14 cellular contexts compared by ENCODE assay signal in the genomic region with DNA sequence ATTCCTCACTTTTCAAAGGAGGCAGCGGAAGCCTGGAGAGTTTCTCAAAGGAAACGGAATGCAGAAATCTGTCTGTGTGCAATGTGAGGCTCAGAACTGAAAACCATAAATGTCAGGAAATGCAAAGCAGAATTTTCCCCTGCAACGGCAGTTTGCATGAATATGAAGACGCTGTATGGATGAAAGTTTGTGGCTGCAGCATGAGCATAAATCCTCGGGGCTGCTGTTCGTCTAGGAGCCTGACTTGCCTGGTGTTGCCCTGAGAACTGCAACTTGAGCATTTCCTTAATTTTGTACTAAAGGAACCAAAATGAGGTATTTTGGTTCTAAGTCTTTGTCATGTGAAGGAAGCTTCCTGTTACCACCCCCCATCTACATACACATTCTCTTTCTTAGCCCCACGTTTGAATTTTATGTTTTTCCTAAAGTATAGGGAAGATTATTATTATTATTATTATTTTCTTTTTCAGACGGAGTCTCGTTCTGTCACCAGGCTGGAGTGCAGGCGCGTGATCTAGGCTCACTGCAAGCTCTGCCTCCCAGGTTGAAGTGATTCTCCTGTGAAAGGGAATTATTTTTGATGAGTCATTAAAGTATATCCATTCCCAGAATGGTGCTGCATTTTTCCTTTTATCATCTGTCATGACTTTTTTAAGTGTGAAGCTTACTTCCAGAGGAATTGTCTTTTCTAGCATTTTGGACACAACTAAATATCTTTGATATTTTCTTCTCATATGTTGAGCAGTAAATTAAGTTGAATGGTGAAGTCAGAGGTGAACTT. TPM values are rescaled to one million over a fixed set of nuclear protein-coding genes. Genes with fewer than 3 reads are reported as not detected.
DNase-seq lines count a peak whose midpoint lies in the region; ATAC-seq, FAIRE-seq and TF ChIP-seq lines count a peak whose summit lies in the region.
"Had no signal": no experiment of that assay in that cellular context is flagged by ENCODE, and none has a peak within 500 bp of the region (broad histone marks: within the 10 kb centered on the region; RNA-seq: fewer than 3 reads in every experiment).

No MANE protein-coding gene starts in this region.

- no peak for TF ChIP-seq POLR2A in GM12878 (IDR thresholded peaks at IDR 0.05; ENCODE audit: low read depth, low read length)

- H3K27ac ChIP-seq in GM12878 (ENCODE audit: control insufficient read depth, insufficient read depth) = peak overlapping the region; percentile 17
- no peak overlapping the region for H3K27ac ChIP-seq in naive thymus-derived CD4-positive, alpha-beta T cell (ENCODE audit: low read depth, low read length)
- H3K27ac ChIP-seq: esophagus squamous epithelium had no signal

- H3K4me3 Mint-ChIP-seq in osteocyte (ENCODE audit: unreplicated experiment) = no peak overlapping the region
- H3K4me3 Mint-ChIP-seq in naive thymus-derived CD4-positive, alpha-beta T cell = no peak overlapping the region
- H3K4me3 Mint-ChIP-seq in activated naive CD8-positive, alpha-beta T cell treated with anti-CD3 and anti-CD28 coated beads, Interleukin-2, amount 50 U/mL, for 24 hours = no peak overlapping the region
- H3K4me3 Mint-ChIP-seq: activated T-cell treated with anti-CD3 and anti-CD28 coated beads, Interleukin-2, amount 50 U/mL, for 4 hours had no signal

- SMC1A ChIA-PET in GM12878 (lab: Charles Lee; ENCODE audit: uncharacterized antibody, unreplicated experiment) = interaction anchor here (0.8 kb wide), 2 partner anchors 9 to 32 kb away, joined by 3 to 4 read pairs; no protein-coding TSS in a partner anchor

- H3K4me1 Mint-ChIP-seq in osteocyte (ENCODE audit: unreplicated experiment) = peaks cover 48% of the 10 kb centered on the region
- H3K4me1 Mint-ChIP-seq in naive thymus-derived CD4-positive, alpha-beta T cell = peaks cover 3 to 35% (median 14%) of the 10 kb centered on the region in 7 donors
- peaks cover 22% of the 10 kb centered on the region for H3K4me1 Mint-ChIP-seq in activated naive CD8-positive, alpha-beta T cell treated with anti-CD3 and anti-CD28 coated beads, Interleukin-2, amount 50 U/mL, for 24 hours

- H3K27me3 ChIP-seq in GM12878 (replicated peaks in 1 of 2; ENCODE audit: control insufficient read depth in 2 of 2, insufficient read depth in 2 of 2, low read length in 1 of 2) = no peaks in the 10 kb centered on the region
- no peaks in the 10 kb centered on the region for H3K27me3 ChIP-seq in naive thymus-derived CD4-positive, alpha-beta T cell (ENCODE audit: control insufficient read depth in 2 of 2, insufficient read depth in 2 of 2, low read length in 2 of 2)
- H3K27me3 ChIP-seq: esophagus squamous epithelium had no signal

- H3K79me2 ChIP-seq in GM12878 (ENCODE audit: control insufficient read depth, insufficient read depth, low read length) = peaks cover 1% of the 10 kb centered on the region; the same call in 1 of the 2 replicates

- no peaks in the 10 kb centered on the region for H3K9me3 Mint-ChIP-seq in osteocyte (ENCODE audit: unreplicated experiment)
- no peaks in the 10 kb centered on the region for H3K9me3 Mint-ChIP-seq in naive thymus-derived CD4-positive, alpha-beta T cell
- H3K9me3 Mint-ChIP-seq in activated naive CD8-positive, alpha-beta T cell treated with anti-CD3 and anti-CD28 coated beads, Interleukin-2, amount 50 U/mL, for 24 hours = no peaks in the 10 kb centered on the region
- H3K9me3 Mint-ChIP-seq: activated T-cell treated with anti-CD3 and anti-CD28 coated beads, Interleukin-2, amount 50 U/mL, for 4 hours had no signal

- no peak for TF ChIP-seq RAD21 in GM12878 (IDR thresholded peaks at IDR 0.05; ENCODE audit: insufficient read depth, low read depth, low read length)

- no peaks in the 10 kb centered on the region for H3K27me3 Mint-ChIP-seq in osteocyte (ENCODE audit: unreplicated experiment)
- no peaks in the 10 kb centered on the region for H3K27me3 Mint-ChIP-seq in naive thymus-derived CD4-positive, alpha-beta T cell
- no peaks in the 10 kb centered on the region for H3K27me3 Mint-ChIP-seq in activated naive CD8-positive, alpha-beta T cell treated with anti-CD3 and anti-CD28 coated beads, Interleukin-2, amount 50 U/mL, for 24 hours

- intact Hi-C loops in GM12878 (cut with micrococcal nuclease; ENCODE audit: unreplicated experiment) = loop anchor here (10.0 kb wide), 1 partner anchor 556 kb away; a partner anchor contains a TSS
- intact Hi-C loops in naive thymus-derived CD4-positive, alpha-beta T cell (cut with micrococcal nuclease) = loop anchor here in 1 of 2 donors (10.0 kb wide), 1 partner anchor 556 kb away; a partner anchor contains a TSS

- H3K36me3 ChIP-seq in GM12878 (ENCODE audit: control insufficient read depth in 2 of 2, insufficient read depth in 2 of 2, low read length in 1 of 2) = peaks cover 0 to 4% of the 10 kb centered on the region in 2 experiments; a peak in 3 of 4 replicates
- H3K36me3 ChIP-seq in naive thymus-derived CD4-positive, alpha-beta T cell (ENCODE audit: control insufficient read depth in 2 of 3, insufficient read depth in 3 of 3, low read length in 3 of 3) = no peaks in the 10 kb centered on the region
- H3K36me3 ChIP-seq: esophagus squamous epithelium had no signal

- FAIRE-seq in GM12878 (lab: Jason Lieb, UNC) = no peak
- FAIRE-seq: bronchial epithelial cell had no signal

- H3K4me1 ChIP-seq in GM12878 (ENCODE audit: control insufficient read depth, insufficient read depth, low read length) = peaks cover 42% of the 10 kb centered on the region
- H3K4me1 ChIP-seq in naive thymus-derived CD4-positive, alpha-beta T cell (ENCODE audit: control insufficient read depth in 2 of 2, insufficient read depth in 2 of 2, low read length in 2 of 2) = peaks cover 0 to 9% of the 10 kb centered on the region in 2 donors

- WGBS in GM12878 (ENCODE audit: insufficient coverage, insufficient replicate concordance, low lambda C conversion rate, missing lambda C conversion rate) = 39% methylated on average over 11 of the region's 11 CpGs

- RAD21 ChIA-PET in GM12878 (lab: Charles Lee; ENCODE audit: unreplicated experiment) = no interaction called here

- H3K9ac ChIP-seq in GM12878 (ENCODE audit: control insufficient read depth, insufficient read depth, low read length) = no peak overlapping the region

- TF ChIP-seq CTCF in GM12878 (IDR thresholded peaks at IDR 0.05 in 2 of 3, conservative IDR thresholded peaks at IDR 0.05 in 1 of 3; ENCODE audit: control insufficient read depth in 2 of 3, extremely low read depth in 1 of 3, insufficient read depth in 1 of 3, low read depth in 3 of 3, low read length in 3 of 3) (no peak), osteocyte (IDR thresholded peaks at IDR 0.05) (no peak)

- DNase-seq in GM12878 (ENCODE audit: low read depth, low spot score) = peak; percentile 40
- no peak for DNase-seq in osteocyte (ENCODE audit: extremely low spot score, unreplicated experiment)
- no peak for DNase-seq in naive thymus-derived CD4-positive, alpha-beta T cell
- no peak for DNase-seq in activated naive CD8-positive, alpha-beta T cell treated with anti-CD3 and anti-CD28 coated beads, Interleukin-2, amount 50 U/mL, for 24 hours
- DNase-seq in SK-N-DZ (ENCODE audit: low spot score) = no peak
- DNase-seq: activated T-cell treated with anti-CD3 and anti-CD28 coated beads, Interleukin-2, amount 50 U/mL, for 4 hours; esophagus squamous epithelium; H7; islet precursor cell; stimulated activated CD8-positive, alpha-beta memory T cell treated with anti-CD3 and anti-CD28 coated beads, Interleukin-4, amount 100 ng/mL, for 48 hours had no signal

- peak overlapping the region; percentile 67 for H3K27ac Mint-ChIP-seq in osteocyte (ENCODE audit: unreplicated experiment)
- peak overlapping the region in 1 of 9 donors; percentile 55 for H3K27ac Mint-ChIP-seq in naive thymus-derived CD4-positive, alpha-beta T cell
- no peak overlapping the region for H3K27ac Mint-ChIP-seq in activated naive CD8-positive, alpha-beta T cell treated with anti-CD3 and anti-CD28 coated beads, Interleukin-2, amount 50 U/mL, for 24 hours

- no peak for TF ChIP-seq EP300 in GM12878 (IDR thresholded peaks at IDR 0.05; ENCODE audit: borderline replicate concordance in 1 of 2, control insufficient read depth in 1 of 2, low read depth in 2 of 2, low read length in 2 of 2)

- ATAC-seq in GM18909 (IDR thresholded peaks at IDR 0.05; ENCODE audit: poor library complexity, unreplicated experiment) (peak; percentile 31), HG02884 (IDR thresholded peaks at IDR 0.05; ENCODE audit: unreplicated experiment) (peak; percentile 35), GM12878 (peak; percentile 22), GM18520 (IDR thresholded peaks at IDR 0.05; ENCODE audit: unreplicated experiment) (no peak)
- no peak for ATAC-seq in naive thymus-derived CD4-positive, alpha-beta T cell
- no peak for ATAC-seq in activated naive CD8-positive, alpha-beta T cell treated with anti-CD3 and anti-CD28 coated beads, Interleukin-2, amount 50 U/mL, for 24 hours
- ATAC-seq: activated T-cell treated with anti-CD3 and anti-CD28 coated beads, Interleukin-2, amount 50 U/mL, for 4 hours had no signal

- no peaks in the 10 kb centered on the region for H3K9me3 ChIP-seq in GM12878 (replicated peaks; ENCODE audit: control insufficient read depth, insufficient read depth, low read length)
- no peaks in the 10 kb centered on the region for H3K9me3 ChIP-seq in naive thymus-derived CD4-positive, alpha-beta T cell (ENCODE audit: control insufficient read depth in 2 of 3, low read length in 3 of 3)
- H3K9me3 ChIP-seq: esophagus squamous epithelium had no signal

- CTCF ChIA-PET in GM12878 (lab: Yijun Ruan, JAX) = interaction anchor here (1.0 to 16.6 kb wide), 3 partner anchors 11 to 426 kb away, joined by 3 to 369 read pairs (median 3); no protein-coding TSS in a partner anchor
- CTCF ChIA-PET in naive thymus-derived CD4-positive, alpha-beta T cell (lab: Charles Lee) = no interaction called here

- peaks cover 15% of the 10 kb centered on the region for H3K36me3 Mint-ChIP-seq in osteocyte (ENCODE audit: unreplicated experiment)
- H3K36me3 Mint-ChIP-seq in naive thymus-derived CD4-positive, alpha-beta T cell = peaks cover 0 to 10% (median 4%) of the 10 kb centered on the region in 5 donors
- H3K36me3 Mint-ChIP-seq in activated naive CD8-positive, alpha-beta T cell treated with anti-CD3 and anti-CD28 coated beads, Interleukin-2, amount 50 U/mL, for 24 hours (ENCODE audit: low read depth) = peaks cover 59% of the 10 kb centered on the region

- H3K4me2 ChIP-seq in GM12878 (ENCODE audit: control insufficient read depth, insufficient read depth) = peak overlapping the region; percentile 45

- no peaks in the 10 kb centered on the region for H4K20me1 ChIP-seq in GM12878 (ENCODE audit: control insufficient read depth, insufficient read depth)

- POLR2A ChIA-PET in GM12878 (lab: Charles Lee) = no interaction called here
- POLR2A ChIA-PET in naive thymus-derived CD4-positive, alpha-beta T cell (lab: Charles Lee) = no interaction called here

- no peak overlapping the region for H3K4me3 ChIP-seq in GM12878
- no peak overlapping the region for H3K4me3 ChIP-seq in naive thymus-derived CD4-positive, alpha-beta T cell (ENCODE audit: low read length)
- H3K4me3 ChIP-seq: esophagus squamous epithelium had no signal

- H2AFZ ChIP-seq in GM12878 (ENCODE audit: control insufficient read depth, low read depth, low read length) = no peak overlapping the region

- in situ Hi-C loops in GM12878 (cut with MboI) = no loop called here

- BruUV-seq in GM12878 (replicated peaks; lab: Mats Ljungman, UMichigan) = no TSS peak

RNA-seq across cellular contexts. Expression of a gene that starts 33.1 kb away (rescaled TPM):
- total RNA-seq in GM12878 (2013; cell fraction: nucleolus; rRNA removed) = 80.7 and 85.3 TPM in 2 replicates
- total RNA-seq in GM12878 (2014; rRNA removed) (23.0 and 24.3 TPM in 2 replicates), GM12878 (2014; rRNA removed; fragmentation: Illumina TruSeq; extraction: Trizol) (30.9 and 32.3 TPM in 2 replicates), GM12878 (2021) (69.1 and 75.5 TPM in 2 replicates), osteocyte (63.2 and 67.0 TPM in 2 replicates)
- polyA plus RNA-seq in GM12878 (2011; ENCODE audit: low read depth) = 22.1 TPM
- polyA plus RNA-seq in GM12878 (2011; rRNA removed) (48.1 and 62.7 TPM in 2 replicates), GM12878 (2014; fragmentation: Illumina TruSeq; extraction: Trizol) (39.0 and 39.5 TPM in 2 replicates), GM12878 (2014; fragmentation: Nextera tagmentation; extraction: Ambion mirVana) (10 to 100 TPM; 15.6 to 21.8 TPM), GM12878 (2014; rRNA removed) (25.2 and 27.8 TPM in 2 replicates), GM12878 (2016; fragmentation: Nextera tagmentation; extraction: Ambion mirVana) (10 to 100 TPM; 11.7 to 46.7 TPM)
- polyA plus RNA-seq in GM12878 (2011; cell fraction: cytosol; rRNA removed) = 30.8 and 36.2 TPM in 2 replicates
- 32.6 and 39.7 TPM in 2 replicates for polyA plus RNA-seq in GM12878 (2011; cell fraction: nucleus; rRNA removed)
- polyA plus RNA-seq in GM12878 (2012) = 27.5 and 36.5 TPM in 2 replicates
- 46.3 and 55.4 TPM in 2 replicates for polyA minus RNA-seq in GM12878 (2011; rRNA and poly(A)+ RNA removed)
- 14.4 and 20.5 TPM in 2 replicates for polyA minus RNA-seq in GM12878 (2011; cell fraction: cytosol; rRNA and poly(A)+ RNA removed)
- 33.1 and 50.9 TPM in 2 replicates for polyA minus RNA-seq in GM12878 (2011; cell fraction: nucleus; rRNA and poly(A)+ RNA removed)
- 10 to 100 TPM in 2 of 5 experiments, 1 to 10 TPM in 3; 6.4 to 57.8 (median 9.3) TPM for total RNA-seq in naive thymus-derived CD4-positive, alpha-beta T cell
- polyA plus RNA-seq in naive thymus-derived CD4-positive, alpha-beta T cell = 1 to 10 TPM; 5.7 to 7.8 TPM
- 29.4 and 30.7 TPM in 2 replicates for polyA plus RNA-seq in SK-N-DZ (2014; cell fraction: cytosol; rRNA removed)
- polyA plus RNA-seq in SK-N-DZ (2014; cell fraction: nucleus; rRNA removed) = 16.4 and 17.8 TPM in 2 replicates

Comparison
In these comparisons a context has a peak if more than half of its experiments do, and no peak if none do; other contexts are left out.
1. ATAC-seq: peak in GM18909 (single experiment), HG02884 (single experiment) and GM12878 (single experiment); none in GM18520 (single experiment), naive thymus-derived CD4-positive, alpha-beta T cell (single experiment) and activated naive CD8-positive, alpha-beta T cell treated with anti-CD3 and anti-CD28 coated beads, Interleukin-2, amount 50 U/mL, for 24 hours (single experiment).